In the genomic region with DNA sequence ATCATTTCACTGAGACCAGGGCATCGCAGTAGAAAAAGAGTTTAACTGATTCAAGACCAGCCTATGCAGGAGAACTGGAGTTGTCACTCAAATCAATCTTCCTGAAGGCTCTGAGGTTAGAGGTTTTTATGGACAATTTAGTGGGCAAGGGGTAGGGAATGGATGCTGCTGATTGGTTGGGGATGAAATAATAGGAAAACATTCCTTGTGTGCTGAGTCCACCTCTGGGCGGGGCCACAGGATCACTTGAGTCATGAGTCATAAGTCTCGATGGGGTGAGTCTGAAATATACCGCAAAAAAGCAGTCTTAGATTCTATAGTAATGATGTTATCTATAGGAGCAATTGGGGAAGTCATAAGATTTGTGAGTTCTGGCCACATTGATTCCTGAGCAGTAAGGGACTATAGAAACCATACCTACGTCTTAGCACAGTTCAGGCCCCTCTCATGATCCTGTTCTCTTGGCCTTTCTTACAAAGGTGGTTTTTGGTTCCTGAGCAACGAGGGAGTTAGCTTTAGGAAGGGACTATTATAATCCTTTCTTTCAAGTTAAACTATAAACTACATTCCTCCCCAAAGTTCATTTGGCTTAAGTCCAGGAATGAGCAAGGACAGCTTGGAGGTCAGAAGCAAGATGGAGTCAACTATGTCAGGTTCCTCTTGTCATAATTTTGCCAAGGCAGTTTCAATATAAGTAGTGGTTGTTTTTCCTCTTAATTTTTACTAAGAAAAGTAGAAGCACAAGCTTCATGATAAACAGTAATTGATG, we compare ENCODE assay signal across 1 cellular context.
TF ChIP-seq lines count a peak whose summit lies in the region.

No MANE protein-coding gene starts in this region.

TF ChIP-seq in K562, 482 proteins besides CTCF, POLR2A, EP300 and RAD21 (continued from another document):
- TF ChIP-seq, protein P1, sequence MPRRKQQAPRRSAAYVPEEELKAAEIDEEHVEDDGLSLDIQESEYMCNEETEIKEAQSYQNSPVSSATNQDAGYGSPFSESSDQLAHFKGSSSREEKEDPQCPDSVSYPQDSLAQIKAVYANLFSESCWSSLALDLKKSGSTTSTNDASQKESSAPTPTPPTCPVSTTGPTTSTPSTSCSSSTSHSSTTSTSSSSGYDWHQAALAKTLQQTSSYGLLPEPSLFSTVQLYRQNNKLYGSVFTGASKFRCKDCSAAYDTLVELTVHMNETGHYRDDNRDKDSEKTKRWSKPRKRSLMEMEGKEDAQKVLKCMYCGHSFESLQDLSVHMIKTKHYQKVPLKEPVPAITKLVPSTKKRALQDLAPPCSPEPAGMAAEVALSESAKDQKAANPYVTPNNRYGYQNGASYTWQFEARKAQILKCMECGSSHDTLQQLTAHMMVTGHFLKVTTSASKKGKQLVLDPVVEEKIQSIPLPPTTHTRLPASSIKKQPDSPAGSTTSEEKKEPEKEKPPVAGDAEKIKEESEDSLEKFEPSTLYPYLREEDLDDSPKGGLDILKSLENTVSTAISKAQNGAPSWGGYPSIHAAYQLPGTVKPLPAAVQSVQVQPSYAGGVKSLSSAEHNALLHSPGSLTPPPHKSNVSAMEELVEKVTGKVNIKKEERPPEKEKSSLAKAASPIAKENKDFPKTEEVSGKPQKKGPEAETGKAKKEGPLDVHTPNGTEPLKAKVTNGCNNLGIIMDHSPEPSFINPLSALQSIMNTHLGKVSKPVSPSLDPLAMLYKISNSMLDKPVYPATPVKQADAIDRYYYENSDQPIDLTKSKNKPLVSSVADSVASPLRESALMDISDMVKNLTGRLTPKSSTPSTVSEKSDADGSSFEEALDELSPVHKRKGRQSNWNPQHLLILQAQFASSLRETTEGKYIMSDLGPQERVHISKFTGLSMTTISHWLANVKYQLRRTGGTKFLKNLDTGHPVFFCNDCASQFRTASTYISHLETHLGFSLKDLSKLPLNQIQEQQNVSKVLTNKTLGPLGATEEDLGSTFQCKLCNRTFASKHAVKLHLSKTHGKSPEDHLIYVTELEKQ (CRISPR knock-in tag; IDR thresholded peaks at IDR 0.05): peak; percentile 86
- TF ChIP-seq, protein P2, sequence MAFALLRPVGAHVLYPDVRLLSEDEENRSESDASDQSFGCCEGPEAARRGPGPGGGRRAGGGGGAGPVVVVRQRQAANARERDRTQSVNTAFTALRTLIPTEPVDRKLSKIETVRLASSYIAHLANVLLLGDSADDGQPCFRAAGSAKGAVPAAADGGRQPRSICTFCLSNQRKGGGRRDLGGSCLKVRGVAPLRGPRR (CRISPR knock-in tag; IDR thresholded peaks at IDR 0.05): peak; percentile 88
- no peak for TF ChIP-seq CCNT2 (IDR thresholded peaks at IDR 0.05; ENCODE audit: borderline replicate concordance, extremely low read depth, insufficient read length, low read depth, low read length)
